ENCODE assay signal across 9 cellular contexts in genomic region chr5:122704247-122705036, GRCh38.
DNase-seq lines count a peak whose midpoint lies in the region; ATAC-seq and TF ChIP-seq lines count a peak whose summit lies in the region.
"Had no signal": no experiment of that assay in that cellular context is flagged by ENCODE, and none has a peak within 500 bp of the region (broad histone marks: within the 10 kb centered on the region; RNA-seq: fewer than 3 reads in every experiment).

No MANE protein-coding gene starts in this region.

- peak; percentile 52 for TF ChIP-seq CTCF in lower lobe of right lung (IDR thresholded peaks at IDR 0.05)

- no peak overlapping the region for H3K4me3 Mint-ChIP-seq in effector memory CD8-positive, alpha-beta T cell
- H3K4me3 Mint-ChIP-seq in activated T-helper 2 cell treated with anti-CD3 and anti-CD28 coated beads, Interferon-gamma antibody, Interleukin-2, Interleukin-4, amounts not matched to agents 10 μg/mL and 5 μg/mL and 100 μg/mL, durations not matched to agents 14 hours and 24 hours and 36 hours (ENCODE audit: low read depth), result no peak overlapping the region

- no peak overlapping the region for H3K4me3 ChIP-seq in lower lobe of right lung
- H3K4me3 ChIP-seq: BLaER1 had no signal

- H3K4me1 Mint-ChIP-seq in effector memory CD8-positive, alpha-beta T cell (ENCODE audit: low read depth in 2 of 2), result no peaks in the 10 kb centered on the region
- H3K4me1 Mint-ChIP-seq in activated T-helper 2 cell treated with anti-CD3 and anti-CD28 coated beads, Interferon-gamma antibody, Interleukin-2, Interleukin-4, amounts not matched to agents 10 μg/mL and 5 μg/mL and 100 μg/mL, durations not matched to agents 14 hours and 24 hours and 36 hours (ENCODE audit: low read depth), result peaks cover 5% of the 10 kb centered on the region

- no peak overlapping the region for H3K27ac Mint-ChIP-seq in effector memory CD8-positive, alpha-beta T cell
- H3K27ac Mint-ChIP-seq in activated T-helper 2 cell treated with anti-CD3 and anti-CD28 coated beads, Interferon-gamma antibody, Interleukin-2, Interleukin-4, amounts not matched to agents 10 μg/mL and 5 μg/mL and 100 μg/mL, durations not matched to agents 14 hours and 24 hours and 36 hours, result no peak overlapping the region

- H3K36me3 ChIP-seq in lower lobe of right lung, result no peaks in the 10 kb centered on the region
- H3K36me3 ChIP-seq: BLaER1 had no signal

- H3K9me3 ChIP-seq in lower lobe of right lung, result no peaks in the 10 kb centered on the region
- H3K9me3 ChIP-seq: BLaER1 had no signal

- H3K9me3 Mint-ChIP-seq in effector memory CD8-positive, alpha-beta T cell, result no peaks in the 10 kb centered on the region
- H3K9me3 Mint-ChIP-seq in activated T-helper 2 cell treated with anti-CD3 and anti-CD28 coated beads, Interferon-gamma antibody, Interleukin-2, Interleukin-4, amounts not matched to agents 10 μg/mL and 5 μg/mL and 100 μg/mL, durations not matched to agents 14 hours and 24 hours and 36 hours, result no peaks in the 10 kb centered on the region

- no peaks in the 10 kb centered on the region for H3K36me3 Mint-ChIP-seq in effector memory CD8-positive, alpha-beta T cell (ENCODE audit: insufficient read depth)
- H3K36me3 Mint-ChIP-seq in activated T-helper 2 cell treated with anti-CD3 and anti-CD28 coated beads, Interferon-gamma antibody, Interleukin-2, Interleukin-4, amounts not matched to agents 10 μg/mL and 5 μg/mL and 100 μg/mL, durations not matched to agents 14 hours and 24 hours and 36 hours (ENCODE audit: low read depth), result no peaks in the 10 kb centered on the region

- H3K27ac ChIP-seq in lower lobe of right lung, result no peak overlapping the region
- H3K27ac ChIP-seq: BLaER1 had no signal

- H3K27me3 ChIP-seq in lower lobe of right lung (ENCODE audit: low read depth), result no peaks in the 10 kb centered on the region
- H3K27me3 ChIP-seq: BLaER1 had no signal

- H3K4me1 ChIP-seq in lower lobe of right lung, result no peaks in the 10 kb centered on the region

- intact Hi-C loops in lower lobe of right lung (cut with DNase I), result no loop called here
- intact Hi-C loops in activated T-helper 2 cell treated with anti-CD3 and anti-CD28 coated beads, Interferon-gamma antibody, Interleukin-2, Interleukin-4, amounts not matched to agents 10 μg/mL and 5 μg/mL and 100 μg/mL, durations not matched to agents 14 hours and 24 hours and 36 hours (cut with micrococcal nuclease), result loop anchor here (5.0 to 10.0 kb wide), 3 partner anchors 68 to 298 kb away; partner anchors contain the start of gene SNX24

- DNase-seq in NCI-H2029 treated with DMSO at 0.1 percent for 48 hours (lab: John Stamatoyannopoulos, UW) (peak; percentile 20), NCI-H2029 (lab: John Stamatoyannopoulos, UW) (no peak), NCI-H526 treated with DMSO at 0.1 percent for 48 hours (lab: John Stamatoyannopoulos, UW) (peak; percentile 3), lower lobe of right lung (no peak), COLO829 (ENCODE audit: low spot score) (no peak)
- DNase-seq in central memory CD4-positive, alpha-beta T cell, result peak; percentile 6
- no peak for DNase-seq in effector memory CD8-positive, alpha-beta T cell
- no peak for DNase-seq in activated T-helper 2 cell treated with anti-CD3 and anti-CD28 coated beads, Interferon-gamma antibody, Interleukin-2, Interleukin-4, amounts not matched to agents 10 μg/mL and 5 μg/mL and 100 μg/mL, durations not matched to agents 14 hours and 24 hours and 36 hours (ENCODE audit: low spot score)

- peak; percentile 76 to 77 for ATAC-seq in lower lobe of right lung
- ATAC-seq in effector memory CD8-positive, alpha-beta T cell (replicated peaks), result no peak

- H3K27me3 Mint-ChIP-seq in effector memory CD8-positive, alpha-beta T cell, result peaks cover 0 to 10% of the 10 kb centered on the region in 2 donors
- peaks cover 2% of the 10 kb centered on the region for H3K27me3 Mint-ChIP-seq in activated T-helper 2 cell treated with anti-CD3 and anti-CD28 coated beads, Interferon-gamma antibody, Interleukin-2, Interleukin-4, amounts not matched to agents 10 μg/mL and 5 μg/mL and 100 μg/mL, durations not matched to agents 14 hours and 24 hours and 36 hours (ENCODE audit: low read depth)

Comparison
In these comparisons a context has a peak if more than half of its experiments do, and no peak if none do; other contexts are left out.
1. DNase-seq: peak in NCI-H2029 treated with DMSO at 0.1 percent for 48 hours (single experiment), NCI-H526 treated with DMSO at 0.1 percent for 48 hours (single experiment) and central memory CD4-positive, alpha-beta T cell (single experiment); none in NCI-H2029 (single experiment), lower lobe of right lung (single experiment), effector memory CD8-positive, alpha-beta T cell (0 of 3), activated T-helper 2 cell treated with anti-CD3 and anti-CD28 coated beads, Interferon-gamma antibody, Interleukin-2, Interleukin-4, amounts not matched to agents 10 μg/mL and 5 μg/mL and 100 μg/mL, durations not matched to agents 14 hours and 24 hours and 36 hours (single experiment) and COLO829 (single experiment).